8 cellular contexts compared by ENCODE assay signal in genomic region chr6:31814677-31815024, GRCh38. TPM values are rescaled to one million over a fixed set of nuclear protein-coding genes. Genes with fewer than 3 reads are reported as not detected.
DNase-seq lines count a peak whose midpoint lies in the region; ATAC-seq, FAIRE-seq and TF ChIP-seq lines count a peak whose summit lies in the region.

No MANE protein-coding gene starts in this region.

- peaks cover 4% of the 10 kb centered on the region for H3K36me3 Mint-ChIP-seq in activated naive CD8-positive, alpha-beta T cell
- no peaks in the 10 kb centered on the region for H3K36me3 Mint-ChIP-seq in natural killer cell

- intact Hi-C loops in natural killer cell (cut with micrococcal nuclease), result no loop called here

- H3K27ac ChIP-seq in temporal lobe (ENCODE audit: low read depth, low read length), result peak overlapping the region; percentile 100

- peaks cover 35% of the 10 kb centered on the region for H3K4me1 Mint-ChIP-seq in activated naive CD8-positive, alpha-beta T cell (ENCODE audit: low read depth)
- H3K4me1 Mint-ChIP-seq in natural killer cell, result peaks cover 21 to 24% of the 10 kb centered on the region in 2 donors

- no peak for FAIRE-seq in frontal cortex (lab: Jason Lieb, UNC)

- TF ChIP-seq CTCF in natural killer cell (IDR thresholded peaks at IDR 0.05), result no peak

- ATAC-seq in natural killer cell (peak; percentile 49 to 63 (median 60)), HG03025 (IDR thresholded peaks at IDR 0.05; ENCODE audit: low FRiP score, unreplicated experiment) (no peak)

- H3K27ac Mint-ChIP-seq in activated naive CD8-positive, alpha-beta T cell, result peak overlapping the region; percentile 89
- H3K27ac Mint-ChIP-seq in natural killer cell, result peak overlapping the region; percentile 85 to 91

- no peaks in the 10 kb centered on the region for H3K9me3 Mint-ChIP-seq in activated naive CD8-positive, alpha-beta T cell (ENCODE audit: low read depth)
- H3K9me3 Mint-ChIP-seq in natural killer cell, result no peaks in the 10 kb centered on the region

- DNase-seq in ELF-1 (ENCODE audit: low read depth, low spot score) (peak; percentile 95), Kasumi-1 (lab: John Stamatoyannopoulos, UW) (peak; percentile 96 to 97), SIG-M5 (lab: John Stamatoyannopoulos, UW) (peak; percentile 70), frontal cortex (ENCODE audit: low spot score in 2 of 2) (peak; percentile 82 to 84), natural killer cell (no peak)

- H3K4me3 Mint-ChIP-seq in activated naive CD8-positive, alpha-beta T cell, result peak overlapping the region; percentile 91
- peak overlapping the region; percentile 90 for H3K4me3 Mint-ChIP-seq in natural killer cell

- no peaks in the 10 kb centered on the region for H3K27me3 Mint-ChIP-seq in activated naive CD8-positive, alpha-beta T cell
- H3K27me3 Mint-ChIP-seq in natural killer cell (ENCODE audit: low read depth in 2 of 2), result no peaks in the 10 kb centered on the region

RNA-seq across cellular contexts. Expression of gene HSPA1L, which starts 0.4 kb away (rescaled TPM):
- 5.7 TPM for total RNA-seq in frontal cortex
- 1 to 10 TPM; 2.0 to 4.5 (median 3.6) TPM for total RNA-seq in natural killer cell
- 3.7 TPM for total RNA-seq in temporal lobe

RNA-seq across cellular contexts. Expression of gene HSPA1A, which starts 0.7 kb away (rescaled TPM):
- total RNA-seq in frontal cortex (111 TPM), natural killer cell (10 to 100 TPM; 24.4 to 34.6 (median 34.5) TPM), temporal lobe (351 TPM)

RNA-seq across cellular contexts. Expression of gene LSM2, which starts 7.9 kb away (rescaled TPM):
- total RNA-seq in frontal cortex (23.6 TPM), natural killer cell (10 to 100 TPM; 28.1 to 34.9 (median 29.2) TPM), temporal lobe (10.3 TPM)

RNA-seq across cellular contexts. Expression of gene HSPA1B, which starts 12.9 kb away (rescaled TPM):
- total RNA-seq in frontal cortex (180 TPM), natural killer cell (100 to 1,000 TPM in 1 of 3 donors, 10 to 100 TPM in 1, 1 to 10 TPM in 1; 8.5 to 112 (median 15.3) TPM), temporal lobe (543 TPM)

RNA-seq across cellular contexts. Expression of gene VARS1, which starts 19.1 kb away (rescaled TPM):
- 34.6 TPM for total RNA-seq in frontal cortex
- total RNA-seq in natural killer cell, result 10 to 100 TPM; 45.2 to 58.6 (median 49.2) TPM
- 41.1 TPM for total RNA-seq in temporal lobe
